Comparison of ENCODE assay signal across 1 cellular context in the genomic region with DNA sequence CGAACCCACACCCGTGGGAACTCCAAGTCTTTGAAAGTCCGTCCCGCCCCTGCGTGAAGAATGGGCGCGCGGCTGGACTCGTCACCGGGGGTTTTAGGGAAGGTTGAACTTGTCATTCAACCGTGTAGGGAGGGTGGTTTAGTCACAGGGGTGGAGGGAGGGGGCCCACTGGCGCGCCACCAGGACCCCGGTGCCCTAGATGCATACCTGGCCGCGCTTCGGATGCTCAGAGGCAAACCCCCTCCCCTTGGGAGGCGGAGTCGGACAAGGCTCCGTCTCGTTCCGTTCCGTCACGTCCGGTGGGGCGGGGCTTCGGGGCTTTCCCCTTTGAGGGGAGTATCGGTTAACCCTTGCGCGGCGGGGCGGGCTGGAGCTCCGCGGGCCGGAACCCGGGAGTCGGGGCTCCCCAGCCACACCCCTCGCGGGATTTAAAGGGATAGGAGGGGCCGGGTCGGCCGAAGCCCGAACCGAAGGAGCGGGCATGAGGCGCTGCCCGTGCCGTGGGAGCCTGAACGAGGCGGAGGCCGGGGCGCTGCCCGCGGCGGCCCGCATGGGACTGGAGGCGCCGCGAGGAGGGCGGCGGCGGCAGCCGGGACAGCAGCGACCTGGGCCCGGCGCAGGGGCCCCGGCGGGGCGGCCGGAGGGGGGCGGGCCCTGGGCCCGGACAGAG.
TF ChIP-seq lines count a peak whose summit lies in the region.

A gene (minus strand): TSS at position 232 of the 670 bp plus-strand sequence. CDS start 2,254 bp downstream, outside the sequence.
A gene (plus strand): TSS at position 458 of the 670 bp plus-strand sequence. CDS start 24 bp downstream, at position 482.

TF ChIP-seq in WTC11, 78 proteins besides CTCF, POLR2A, EP300 and RAD21 (continued from another document):
- TF ChIP-seq, protein P1, sequence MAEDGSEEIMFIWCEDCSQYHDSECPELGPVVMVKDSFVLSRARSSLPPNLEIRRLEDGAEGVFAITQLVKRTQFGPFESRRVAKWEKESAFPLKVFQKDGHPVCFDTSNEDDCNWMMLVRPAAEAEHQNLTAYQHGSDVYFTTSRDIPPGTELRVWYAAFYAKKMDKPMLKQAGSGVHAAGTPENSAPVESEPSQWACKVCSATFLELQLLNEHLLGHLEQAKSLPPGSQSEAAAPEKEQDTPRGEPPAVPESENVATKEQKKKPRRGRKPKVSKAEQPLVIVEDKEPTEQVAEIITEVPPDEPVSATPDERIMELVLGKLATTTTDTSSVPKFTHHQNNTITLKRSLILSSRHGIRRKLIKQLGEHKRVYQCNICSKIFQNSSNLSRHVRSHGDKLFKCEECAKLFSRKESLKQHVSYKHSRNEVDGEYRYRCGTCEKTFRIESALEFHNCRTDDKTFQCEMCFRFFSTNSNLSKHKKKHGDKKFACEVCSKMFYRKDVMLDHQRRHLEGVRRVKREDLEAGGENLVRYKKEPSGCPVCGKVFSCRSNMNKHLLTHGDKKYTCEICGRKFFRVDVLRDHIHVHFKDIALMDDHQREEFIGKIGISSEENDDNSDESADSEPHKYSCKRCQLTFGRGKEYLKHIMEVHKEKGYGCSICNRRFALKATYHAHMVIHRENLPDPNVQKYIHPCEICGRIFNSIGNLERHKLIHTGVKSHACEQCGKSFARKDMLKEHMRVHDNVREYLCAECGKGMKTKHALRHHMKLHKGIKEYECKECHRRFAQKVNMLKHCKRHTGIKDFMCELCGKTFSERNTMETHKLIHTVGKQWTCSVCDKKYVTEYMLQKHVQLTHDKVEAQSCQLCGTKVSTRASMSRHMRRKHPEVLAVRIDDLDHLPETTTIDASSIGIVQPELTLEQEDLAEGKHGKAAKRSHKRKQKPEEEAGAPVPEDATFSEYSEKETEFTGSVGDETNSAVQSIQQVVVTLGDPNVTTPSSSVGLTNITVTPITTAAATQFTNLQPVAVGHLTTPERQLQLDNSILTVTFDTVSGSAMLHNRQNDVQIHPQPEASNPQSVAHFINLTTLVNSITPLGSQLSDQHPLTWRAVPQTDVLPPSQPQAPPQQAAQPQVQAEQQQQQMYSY (CRISPR knock-in tag; IDR thresholded peaks at IDR 0.05): no peak
- TF ChIP-seq SMAD3 (CRISPR knock-in tag; IDR thresholded peaks at IDR 0.05; ENCODE audit: borderline replicate concordance): no peak
- no peak for TF ChIP-seq PRRX2 (CRISPR knock-in tag; IDR thresholded peaks at IDR 0.05)
- TF ChIP-seq, protein P2, sequence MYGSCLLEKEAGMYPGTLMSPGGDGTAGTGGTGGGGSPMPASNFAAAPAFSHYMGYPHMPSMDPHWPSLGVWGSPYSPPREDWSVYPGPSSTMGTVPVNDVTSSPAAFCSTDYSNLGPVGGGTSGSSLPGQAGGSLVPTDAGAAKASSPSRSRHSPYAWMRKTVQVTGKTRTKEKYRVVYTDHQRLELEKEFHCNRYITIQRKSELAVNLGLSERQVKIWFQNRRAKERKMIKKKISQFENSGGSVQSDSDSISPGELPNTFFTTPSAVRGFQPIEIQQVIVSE (CRISPR knock-in tag; IDR thresholded peaks at IDR 0.05; ENCODE audit: borderline replicate concordance): no peak
- TF ChIP-seq NR3C1 (CRISPR knock-in tag; conservative IDR thresholded peaks at IDR 0.05; ENCODE audit: low read depth): no peak
- TF ChIP-seq KAT7 (CRISPR knock-in tag; IDR thresholded peaks at IDR 0.05; ENCODE audit: borderline replicate concordance): no peak
- peak; percentile 37; the same call in 1 of the 2 replicates for TF ChIP-seq GABPB1 (CRISPR knock-in tag; IDR thresholded peaks at IDR 0.05)
- TF ChIP-seq JAZF1 (CRISPR knock-in tag; IDR thresholded peaks at IDR 0.05): no peak
- TF ChIP-seq, protein P3, sequence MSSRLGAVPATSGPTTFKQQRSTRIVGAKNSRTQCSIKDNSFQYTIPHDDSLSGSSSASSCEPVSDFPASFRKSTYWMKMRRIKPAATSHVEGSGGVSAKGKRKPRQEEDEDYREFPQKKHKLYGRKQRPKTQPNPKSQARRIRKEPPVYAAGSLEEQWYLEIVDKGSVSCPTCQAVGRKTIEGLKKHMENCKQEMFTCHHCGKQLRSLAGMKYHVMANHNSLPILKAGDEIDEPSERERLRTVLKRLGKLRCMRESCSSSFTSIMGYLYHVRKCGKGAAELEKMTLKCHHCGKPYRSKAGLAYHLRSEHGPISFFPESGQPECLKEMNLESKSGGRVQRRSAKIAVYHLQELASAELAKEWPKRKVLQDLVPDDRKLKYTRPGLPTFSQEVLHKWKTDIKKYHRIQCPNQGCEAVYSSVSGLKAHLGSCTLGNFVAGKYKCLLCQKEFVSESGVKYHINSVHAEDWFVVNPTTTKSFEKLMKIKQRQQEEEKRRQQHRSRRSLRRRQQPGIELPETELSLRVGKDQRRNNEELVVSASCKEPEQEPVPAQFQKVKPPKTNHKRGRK (CRISPR knock-in tag; IDR thresholded peaks at IDR 0.05; ENCODE audit: borderline replicate concordance): no peak
- TF ChIP-seq MYBL2 (CRISPR knock-in tag; IDR thresholded peaks at IDR 0.05): no peak
- TF ChIP-seq, protein P4, sequence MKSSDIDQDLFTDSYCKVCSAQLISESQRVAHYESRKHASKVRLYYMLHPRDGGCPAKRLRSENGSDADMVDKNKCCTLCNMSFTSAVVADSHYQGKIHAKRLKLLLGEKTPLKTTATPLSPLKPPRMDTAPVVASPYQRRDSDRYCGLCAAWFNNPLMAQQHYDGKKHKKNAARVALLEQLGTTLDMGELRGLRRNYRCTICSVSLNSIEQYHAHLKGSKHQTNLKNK (CRISPR knock-in tag; IDR thresholded peaks at IDR 0.05): no peak
- no peak for TF ChIP-seq SMAD4 (CRISPR knock-in tag; IDR thresholded peaks at IDR 0.05)
- no peak for TF ChIP-seq CREB1 (CRISPR knock-in tag; IDR thresholded peaks at IDR 0.05)
- TF ChIP-seq ELF4 (CRISPR knock-in tag; IDR thresholded peaks at IDR 0.05; ENCODE audit: low read depth): no peak
- TF ChIP-seq, protein P5, sequence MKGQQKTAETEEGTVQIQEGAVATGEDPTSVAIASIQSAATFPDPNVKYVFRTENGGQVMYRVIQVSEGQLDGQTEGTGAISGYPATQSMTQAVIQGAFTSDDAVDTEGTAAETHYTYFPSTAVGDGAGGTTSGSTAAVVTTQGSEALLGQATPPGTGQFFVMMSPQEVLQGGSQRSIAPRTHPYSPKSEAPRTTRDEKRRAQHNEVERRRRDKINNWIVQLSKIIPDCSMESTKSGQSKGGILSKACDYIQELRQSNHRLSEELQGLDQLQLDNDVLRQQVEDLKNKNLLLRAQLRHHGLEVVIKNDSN (CRISPR knock-in tag; IDR thresholded peaks at IDR 0.05): no peak
- TF ChIP-seq SP1 (CRISPR knock-in tag; conservative IDR thresholded peaks at IDR 0.05): peak; percentile 96
